In the genomic region with DNA sequence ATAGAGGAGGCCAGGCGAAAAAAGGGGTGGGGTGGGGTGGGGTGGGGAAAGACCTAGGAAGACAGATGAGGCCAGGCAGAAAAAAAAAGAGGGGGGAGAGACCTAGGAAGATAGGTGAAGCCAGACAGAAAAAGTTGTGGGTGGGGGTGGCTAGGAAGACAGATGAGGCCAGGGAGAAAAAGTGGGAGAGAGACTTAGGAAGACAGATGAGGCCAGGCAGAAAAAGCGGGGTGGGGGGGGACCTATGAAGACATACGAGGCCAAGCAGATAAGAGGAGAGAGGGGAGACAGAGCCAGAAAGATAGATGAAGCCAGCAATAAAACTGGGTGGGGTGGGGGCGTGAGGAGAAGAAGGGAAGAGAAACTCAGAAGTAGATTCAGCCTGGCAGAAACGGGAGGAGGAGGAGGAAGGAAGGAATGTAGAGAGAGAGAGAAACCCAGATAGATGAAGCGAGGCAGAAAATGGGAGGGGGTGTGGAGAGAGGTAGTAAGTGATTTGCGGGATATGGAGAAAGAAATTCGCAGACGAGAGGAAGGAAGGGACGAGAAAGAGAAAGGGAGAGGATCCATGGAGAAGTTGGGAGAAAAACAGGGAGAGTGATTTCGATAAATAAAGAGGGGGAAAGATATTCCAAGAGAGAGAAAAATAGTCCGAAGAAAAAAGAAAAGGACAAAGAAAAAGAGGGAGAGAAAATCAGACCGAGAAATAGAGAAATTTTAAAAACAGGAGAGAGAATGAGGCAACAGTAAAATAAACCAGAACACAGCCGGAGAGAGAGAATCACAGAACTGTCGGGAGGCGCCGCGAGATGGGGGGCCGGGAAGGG, we compare ENCODE assay signal across 1 cellular context.
TF ChIP-seq lines count a peak whose summit lies in the region.

No MANE protein-coding gene starts in this region.

TF ChIP-seq in neural cell, 6 proteins besides CTCF, POLR2A, EP300 and RAD21 (continued from another document):
- TF ChIP-seq, protein P1, sequence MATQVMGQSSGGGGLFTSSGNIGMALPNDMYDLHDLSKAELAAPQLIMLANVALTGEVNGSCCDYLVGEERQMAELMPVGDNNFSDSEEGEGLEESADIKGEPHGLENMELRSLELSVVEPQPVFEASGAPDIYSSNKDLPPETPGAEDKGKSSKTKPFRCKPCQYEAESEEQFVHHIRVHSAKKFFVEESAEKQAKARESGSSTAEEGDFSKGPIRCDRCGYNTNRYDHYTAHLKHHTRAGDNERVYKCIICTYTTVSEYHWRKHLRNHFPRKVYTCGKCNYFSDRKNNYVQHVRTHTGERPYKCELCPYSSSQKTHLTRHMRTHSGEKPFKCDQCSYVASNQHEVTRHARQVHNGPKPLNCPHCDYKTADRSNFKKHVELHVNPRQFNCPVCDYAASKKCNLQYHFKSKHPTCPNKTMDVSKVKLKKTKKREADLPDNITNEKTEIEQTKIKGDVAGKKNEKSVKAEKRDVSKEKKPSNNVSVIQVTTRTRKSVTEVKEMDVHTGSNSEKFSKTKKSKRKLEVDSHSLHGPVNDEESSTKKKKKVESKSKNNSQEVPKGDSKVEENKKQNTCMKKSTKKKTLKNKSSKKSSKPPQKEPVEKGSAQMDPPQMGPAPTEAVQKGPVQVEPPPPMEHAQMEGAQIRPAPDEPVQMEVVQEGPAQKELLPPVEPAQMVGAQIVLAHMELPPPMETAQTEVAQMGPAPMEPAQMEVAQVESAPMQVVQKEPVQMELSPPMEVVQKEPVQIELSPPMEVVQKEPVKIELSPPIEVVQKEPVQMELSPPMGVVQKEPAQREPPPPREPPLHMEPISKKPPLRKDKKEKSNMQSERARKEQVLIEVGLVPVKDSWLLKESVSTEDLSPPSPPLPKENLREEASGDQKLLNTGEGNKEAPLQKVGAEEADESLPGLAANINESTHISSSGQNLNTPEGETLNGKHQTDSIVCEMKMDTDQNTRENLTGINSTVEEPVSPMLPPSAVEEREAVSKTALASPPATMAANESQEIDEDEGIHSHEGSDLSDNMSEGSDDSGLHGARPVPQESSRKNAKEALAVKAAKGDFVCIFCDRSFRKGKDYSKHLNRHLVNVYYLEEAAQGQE (IDR thresholded peaks at IDR 0.05; ENCODE audit: borderline replicate concordance): no peak
- no peak for TF ChIP-seq TAF1 (IDR thresholded peaks at IDR 0.05; ENCODE audit: low read depth)
- no peak for TF ChIP-seq EZH2 (IDR thresholded peaks at IDR 0.05; ENCODE audit: borderline replicate concordance, insufficient read depth, low read length, poor library complexity, severe bottlenecking)
TF ChIP-seq in neural cell: peak in this region for 0.
